In genomic region chr15:90173372-90173771, GRCh38 we compare ENCODE assay signal across 15 cellular contexts.
"Had no signal": no experiment of that assay in that cellular context is flagged by ENCODE, and none has a peak within 500 bp of the region (broad histone marks: within the 10 kb centered on the region; RNA-seq: fewer than 3 reads in every experiment).

No MANE protein-coding gene starts in this region.

- H3K4me3 Mint-ChIP-seq: activated CD8-positive, alpha-beta T cell treated with anti-CD3 and anti-CD28 coated beads, Interleukin-2, amount 10 ng/mL, durations not matched to agents 7 days and 5 days; dendritic cell treated with granulocyte-macrophage colony-stimulating factor and Interleukin-4, amounts not matched to agents 40 ng/mL and 50 ng/mL, for 4 days; effector memory CD8-positive, alpha-beta T cell had no signal

- DNase-seq: activated CD4-positive, alpha-beta T cell treated with anti-CD3 and anti-CD28 coated beads for 4 hours; activated CD8-positive, alpha-beta memory T cell treated with anti-CD3 and anti-CD28 coated beads, Interleukin-2, amount 50 U/mL, for 48 hours; activated CD8-positive, alpha-beta T cell treated with anti-CD3 and anti-CD28 coated beads, Interleukin-2, amount 10 ng/mL, durations not matched to agents 7 days and 5 days; activated naive CD4-positive, alpha-beta T cell treated with Interleukin-2 at 50 U/mL for 16 hours; caudate nucleus; effector memory CD8-positive, alpha-beta T cell; glutamatergic neuron; left lung; mesendoderm; T1000; upper lobe of left lung; WERI-Rb-1 had no signal

- H3K9me3 Mint-ChIP-seq: dendritic cell treated with granulocyte-macrophage colony-stimulating factor and Interleukin-4, amounts not matched to agents 40 ng/mL and 50 ng/mL, for 4 days; effector memory CD8-positive, alpha-beta T cell had no signal

- H3K4me3 ChIP-seq: left lung, ovary, skin epidermis, upper lobe of left lung had no signal

- H3K9me3 ChIP-seq: left lung, ovary, upper lobe of left lung had no signal

- ATAC-seq: activated CD8-positive, alpha-beta T cell treated with anti-CD3 and anti-CD28 coated beads, Interleukin-2, amount 10 ng/mL, durations not matched to agents 7 days and 5 days; effector memory CD8-positive, alpha-beta T cell; left lung had no signal

- H3K27me3 Mint-ChIP-seq: dendritic cell treated with granulocyte-macrophage colony-stimulating factor and Interleukin-4, amounts not matched to agents 40 ng/mL and 50 ng/mL, for 4 days; effector memory CD8-positive, alpha-beta T cell had no signal

- H3K27me3 ChIP-seq: left lung, ovary, upper lobe of left lung had no signal

- H3K27ac Mint-ChIP-seq: activated CD8-positive, alpha-beta T cell treated with anti-CD3 and anti-CD28 coated beads, Interleukin-2, amount 10 ng/mL, durations not matched to agents 7 days and 5 days; dendritic cell treated with granulocyte-macrophage colony-stimulating factor and Interleukin-4, amounts not matched to agents 40 ng/mL and 50 ng/mL, for 4 days; effector memory CD8-positive, alpha-beta T cell had no signal

- H3K36me3 ChIP-seq: left lung, ovary, upper lobe of left lung, WERI-Rb-1 had no signal
